Comparison of ENCODE assay signal across 14 cellular contexts in genomic region chr3:172208586-172209332, GRCh38.
DNase-seq lines count a peak whose midpoint lies in the region; ATAC-seq and TF ChIP-seq lines count a peak whose summit lies in the region.
"Had no signal": no experiment of that assay in that cellular context is flagged by ENCODE, and none has a peak within 500 bp of the region (broad histone marks: within the 10 kb centered on the region; RNA-seq: fewer than 3 reads in every experiment).

No MANE protein-coding gene starts in this region.

- intact Hi-C loops in ascending aorta (cut with DNase I) (loop anchor here (2.0 kb wide), 1 partner anchor 56 kb away; no protein-coding TSS in a partner anchor), right cardiac atrium (cut with DNase I) (loop anchor here in 2 of 4 donors (10.0 kb wide), 2 partner anchors 46 to 164 kb away; no protein-coding TSS in a partner anchor), gastrocnemius medialis (cut with DNase I; ENCODE audit: low total_unique reads) (no loop called here)

- H3K4me3 ChIP-seq in ascending aorta (peak overlapping the region; percentile 3 to 51), right cardiac atrium (ENCODE audit: low read length) (no peak overlapping the region), gastrocnemius medialis (peak overlapping the region in 1 of 4 donors; percentile 22)

- H3K36me3 ChIP-seq in ascending aorta (no peaks in the 10 kb centered on the region), gastrocnemius medialis (no peaks in the 10 kb centered on the region)

- H3K9me3 Mint-ChIP-seq in HFFc6, result no peaks in the 10 kb centered on the region
- H3K9me3 Mint-ChIP-seq in mesothelial cell of epicardium, result no peaks in the 10 kb centered on the region

- no peaks in the 10 kb centered on the region; the same call in 1 of the 2 replicates for H3K27me3 Mint-ChIP-seq in HFFc6 (ENCODE audit: insufficient read depth)
- no peaks in the 10 kb centered on the region for H3K27me3 Mint-ChIP-seq in mesothelial cell of epicardium (ENCODE audit: low read depth)
- H3K27me3 Mint-ChIP-seq: activated naive CD4-positive, alpha-beta T cell treated with anti-CD3 and anti-CD28 coated beads, Interleukin-2, amount 50 U/mL, for 24 hours; T-cell had no signal

- DNase-seq in HFFc6 (no peak), ascending aorta (ENCODE audit: low spot score in 2 of 2) (peak; percentile 37 to 83), right cardiac atrium (peak in 2 of 3 donors; percentile 55 to 60), gastrocnemius medialis (peak in 1 of 2 donors; percentile 23), mesothelial cell of epicardium (ENCODE audit: low spot score in 2 of 2, unreplicated experiment in 2 of 2) (no peak)
- no peak for DNase-seq in activated CD4-positive, CD25-positive, alpha-beta regulatory T cell treated with anti-CD3 and anti-CD28 coated beads, Interleukin-2, amount 50 U/mL, for 72 hours
- no peak for DNase-seq in activated CD4-positive, alpha-beta T cell treated with anti-CD3 and anti-CD28 coated beads for 48 hours
- DNase-seq: activated CD8-positive, alpha-beta T cell treated with anti-CD3 and anti-CD28 coated beads, Interleukin-2, amount 10 ng/mL, durations not matched to agents 7 days and 5 days; hippocampal formation; NCI-H82; small intestine had no signal

- H3K27me3 ChIP-seq in ascending aorta (no peaks in the 10 kb centered on the region), right cardiac atrium (ENCODE audit: control insufficient read depth, insufficient read depth) (no peaks in the 10 kb centered on the region), gastrocnemius medialis (no peaks in the 10 kb centered on the region)

- H3K27ac Mint-ChIP-seq in HFFc6 (0 out of 2 replicates have a peak overlapping the region, but pooled peaks have one; percentile 5), mesothelial cell of epicardium (no peak overlapping the region)
- H3K27ac Mint-ChIP-seq: activated CD8-positive, alpha-beta T cell treated with anti-CD3 and anti-CD28 coated beads, Interleukin-2, amount 10 ng/mL, durations not matched to agents 7 days and 5 days; activated naive CD4-positive, alpha-beta T cell treated with anti-CD3 and anti-CD28 coated beads, Interleukin-2, amount 50 U/mL, for 24 hours; T-cell had no signal

- H3K27ac ChIP-seq in ascending aorta (peak overlapping the region; percentile 89 to 95), right cardiac atrium (ENCODE audit: low read length) (peak overlapping the region; percentile 6), gastrocnemius medialis (peak overlapping the region; percentile 71 to 79 (median 71))

- ATAC-seq in right cardiac atrium (peak; percentile 36 to 39), gastrocnemius medialis (peak; percentile 17 to 41), HG03025 (IDR thresholded peaks at IDR 0.05; ENCODE audit: low FRiP score, unreplicated experiment) (no peak)
- ATAC-seq: activated CD8-positive, alpha-beta T cell treated with anti-CD3 and anti-CD28 coated beads, Interleukin-2, amount 10 ng/mL, durations not matched to agents 7 days and 5 days had no signal

- TF ChIP-seq CTCF in HFFc6 (IDR thresholded peaks at IDR 0.05) (no peak), ascending aorta (IDR thresholded peaks at IDR 0.05) (no peak), gastrocnemius medialis (IDR thresholded peaks at IDR 0.05 in 4 of 5, conservative IDR thresholded peaks at IDR 0.05 in 1 of 5) (no peak), mesothelial cell of epicardium (IDR thresholded peaks at IDR 0.05; ENCODE audit: unreplicated experiment) (no peak)

- TF ChIP-seq POLR2A in gastrocnemius medialis (IDR thresholded peaks at IDR 0.05), result no peak

- H3K4me1 ChIP-seq in ascending aorta, result peaks cover 21 to 74% of the 10 kb centered on the region in 2 donors
- H3K4me1 ChIP-seq in right cardiac atrium (ENCODE audit: control insufficient read depth, insufficient read depth, low read length), result peaks cover 17% of the 10 kb centered on the region
- H3K4me1 ChIP-seq in gastrocnemius medialis, result peaks cover 56 to 66% of the 10 kb centered on the region in 2 donors

- H3K36me3 Mint-ChIP-seq in HFFc6 (ENCODE audit: low read depth) (peaks cover 36% of the 10 kb centered on the region), mesothelial cell of epicardium (peaks cover 7% of the 10 kb centered on the region)

- H3K9me3 ChIP-seq in ascending aorta (no peaks in the 10 kb centered on the region), right cardiac atrium (ENCODE audit: control insufficient read depth, low read length) (no peaks in the 10 kb centered on the region), gastrocnemius medialis (no peaks in the 10 kb centered on the region)

- in situ Hi-C loops in gastrocnemius medialis (cut with MboI; ENCODE audit: low sequenced_read_pairs in 4 of 4), result no loop called here

- H3K4me1 Mint-ChIP-seq in HFFc6 (ENCODE audit: low read depth), result peaks cover 50% of the 10 kb centered on the region
- H3K4me1 Mint-ChIP-seq in mesothelial cell of epicardium, result peaks cover 14% of the 10 kb centered on the region

- H3K4me3 Mint-ChIP-seq in HFFc6, result no peak overlapping the region
- H3K4me3 Mint-ChIP-seq in mesothelial cell of epicardium, result no peak overlapping the region
- H3K4me3 Mint-ChIP-seq: activated CD8-positive, alpha-beta T cell treated with anti-CD3 and anti-CD28 coated beads, Interleukin-2, amount 10 ng/mL, durations not matched to agents 7 days and 5 days; activated naive CD4-positive, alpha-beta T cell treated with anti-CD3 and anti-CD28 coated beads, Interleukin-2, amount 50 U/mL, for 24 hours; T-cell had no signal

- WGBS in right cardiac atrium, result 83% methylated on average over 20 of the region's 20 CpGs

Comparison
In these comparisons a context has a peak if more than half of its experiments do, and no peak if none do; other contexts are left out.
1. DNase-seq: peak in ascending aorta (2 of 2) and right cardiac atrium (2 of 3); none in HFFc6 (single experiment), activated CD4-positive, CD25-positive, alpha-beta regulatory T cell treated with anti-CD3 and anti-CD28 coated beads, Interleukin-2, amount 50 U/mL, for 72 hours (single experiment), mesothelial cell of epicardium (0 of 2) and activated CD4-positive, alpha-beta T cell treated with anti-CD3 and anti-CD28 coated beads for 48 hours (single experiment).
2. H3K27ac ChIP-seq: peak in every context shown above with its lines; median percentile 92 in ascending aorta; 71 in gastrocnemius medialis; 6 in right cardiac atrium.